ENCODE assay signal across 1 cellular context in genomic region chr2:196987654-196988364, GRCh38.
TF ChIP-seq lines count a peak whose summit lies in the region.

No MANE protein-coding gene starts in this region.

TF ChIP-seq in H1, 55 proteins besides CTCF, POLR2A, EP300 and RAD21 (continued from another document):
- TF ChIP-seq CHD7 (IDR thresholded peaks at IDR 0.05; ENCODE audit: insufficient replicate concordance, low read length): no peak
TF ChIP-seq in H1: peak in this region for 0.
